In the genomic region with DNA sequence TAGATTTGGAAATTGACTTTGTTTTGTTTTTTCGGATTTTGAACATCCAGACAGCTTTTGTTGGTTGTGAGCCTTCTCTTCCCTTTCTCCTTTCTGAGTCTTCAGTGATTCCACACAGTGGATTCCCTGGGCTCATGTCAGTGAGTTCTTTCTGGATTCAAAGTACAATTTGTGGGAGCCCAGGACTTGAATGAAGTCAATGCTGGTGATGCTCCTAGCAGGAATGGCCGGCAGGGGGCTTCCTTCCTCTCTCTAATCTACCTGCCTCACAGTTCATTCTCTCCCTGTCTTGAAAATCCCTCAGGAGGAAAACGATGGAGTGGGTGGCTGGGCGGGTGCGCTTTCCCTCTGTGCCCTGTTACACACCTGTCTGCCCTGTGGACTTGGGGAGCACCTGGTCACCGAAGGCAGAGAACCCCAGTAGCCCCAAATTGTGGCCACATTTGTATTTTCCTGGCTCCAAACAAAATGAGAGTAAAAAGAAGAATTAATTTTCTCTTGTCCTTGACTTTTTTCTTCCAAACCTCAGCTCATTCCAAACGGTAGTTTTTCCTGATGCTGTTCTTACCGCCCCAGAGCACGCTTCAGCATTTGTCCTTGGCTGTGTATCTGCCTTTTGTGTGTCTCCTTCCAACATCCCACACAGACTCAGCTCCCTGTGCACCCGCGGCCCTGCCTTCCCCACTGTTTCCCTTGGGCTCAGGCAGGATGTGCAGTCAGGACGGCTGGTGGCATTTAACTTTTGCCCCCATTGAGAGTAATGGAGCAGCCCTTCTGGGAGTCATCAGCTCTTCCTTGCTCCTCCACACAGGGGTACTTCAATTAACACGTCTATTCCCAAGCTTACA, we compare ENCODE assay signal across 1 cellular context.
TF ChIP-seq lines count a peak whose summit lies in the region.

No MANE protein-coding gene starts in this region.

TF ChIP-seq in neural cell, 6 proteins besides CTCF, POLR2A, EP300 and RAD21 (continued from another document):
- no peak for TF ChIP-seq EZH2 (IDR thresholded peaks at IDR 0.05; ENCODE audit: borderline replicate concordance, insufficient read depth, low read length, poor library complexity, severe bottlenecking)
